9 cellular contexts compared by ENCODE assay signal in the genomic region with DNA sequence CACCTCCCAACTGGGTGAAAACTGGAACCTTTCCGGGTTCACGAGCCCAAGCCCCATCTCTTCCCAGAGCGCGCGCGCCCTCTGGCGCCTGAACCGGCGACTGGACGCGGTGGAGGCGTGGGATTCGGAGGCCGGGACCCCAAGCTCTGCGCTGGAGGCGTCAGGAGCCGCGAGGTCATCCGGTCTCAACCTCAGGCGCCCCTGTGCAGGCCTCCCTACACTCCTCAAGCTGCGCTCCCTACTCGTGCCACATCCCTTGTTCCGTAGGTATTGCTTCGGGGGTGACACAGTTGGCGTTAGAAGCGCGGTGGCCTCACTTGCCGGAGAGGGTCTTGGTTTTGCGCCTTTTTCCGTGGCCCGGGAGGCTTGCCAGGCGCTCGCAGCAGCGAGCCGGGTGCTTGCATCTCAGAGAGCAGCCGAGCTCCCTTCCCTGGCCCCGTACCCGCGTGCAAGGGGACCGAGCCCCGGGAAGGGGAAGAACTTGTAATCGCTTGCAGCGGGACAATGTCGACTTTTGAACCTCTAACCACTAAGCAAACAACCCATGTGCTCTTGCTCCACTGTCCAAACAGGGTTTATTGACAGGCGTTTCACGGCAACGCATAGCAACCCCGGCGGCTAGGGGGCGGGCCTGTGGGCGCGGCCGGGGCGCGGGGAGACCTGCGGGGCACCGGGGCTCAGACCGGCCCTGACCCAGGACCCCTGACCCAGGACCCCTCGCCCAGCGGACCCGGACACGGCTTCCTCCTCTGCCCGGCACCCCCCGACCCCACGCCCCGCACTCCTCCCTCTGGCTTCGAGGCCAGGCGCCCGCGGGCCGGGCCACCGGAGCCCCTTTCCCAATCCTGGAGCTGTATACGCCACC. TPM values are rescaled to one million over a fixed set of nuclear protein-coding genes. Genes with fewer than 3 reads are reported as not detected.
DNase-seq lines count a peak whose midpoint lies in the region; ATAC-seq and TF ChIP-seq lines count a peak whose summit lies in the region.
"Had no signal": no experiment of that assay in that cellular context is flagged by ENCODE, and none has a peak within 500 bp of the region (broad histone marks: within the 10 kb centered on the region; RNA-seq: fewer than 3 reads in every experiment).

No MANE protein-coding gene starts in this region.

- peaks cover 12% of the 10 kb centered on the region for H3K4me1 Mint-ChIP-seq in brain

- no peaks in the 10 kb centered on the region for H3K36me3 ChIP-seq in kidney epithelial cell (ENCODE audit: control insufficient read depth, insufficient read depth, low read length)
- no peaks in the 10 kb centered on the region for H3K36me3 ChIP-seq in stomach smooth muscle (ENCODE audit: control insufficient read depth in 2 of 2, insufficient read depth in 2 of 2, low read length in 2 of 2)

- H3K27me3 ChIP-seq in kidney epithelial cell (ENCODE audit: control insufficient read depth, insufficient read depth, low read length) (peaks cover 70% of the 10 kb centered on the region), stomach smooth muscle (ENCODE audit: control insufficient read depth in 1 of 2, insufficient read depth in 2 of 2, low read length in 2 of 2) (peaks cover 53 to 66% of the 10 kb centered on the region in 2 donors)

- peaks cover 15% of the 10 kb centered on the region for H3K4me1 ChIP-seq in stomach smooth muscle (ENCODE audit: control insufficient read depth, insufficient read depth, low read length)
- H3K4me1 ChIP-seq: parathyroid adenoma had no signal

- no peak overlapping the region for H3K27ac ChIP-seq in stomach smooth muscle (ENCODE audit: low read length)
- H3K27ac ChIP-seq: parathyroid adenoma had no signal

- in situ Hi-C loops in GM13977 (cut with MboI; ENCODE audit: low pct_unique_long_range_greater_than_20kb, low sequenced_read_pairs, unreplicated experiment): no loop called here

- H3K27ac Mint-ChIP-seq in brain: no peak overlapping the region

- peak overlapping the region; percentile 4 for H3K4me3 ChIP-seq in AG09309 (ENCODE audit: control insufficient read depth, low read depth, low read length)
- no peak overlapping the region for H3K4me3 ChIP-seq in kidney epithelial cell (ENCODE audit: low read depth, low read length)
- H3K4me3 ChIP-seq in stomach smooth muscle (ENCODE audit: low read length in 2 of 2): peak overlapping the region; percentile 53 to 58

- peak; percentile 47 for TF ChIP-seq CTCF in AG09309 (IDR thresholded peaks at IDR 0.05; ENCODE audit: control insufficient read depth, insufficient read depth, low read depth, low read length, missing control alignments)
- peak; percentile 66 for TF ChIP-seq CTCF in GM13977 (IDR thresholded peaks at IDR 0.05; ENCODE audit: extremely low read depth, insufficient read depth, missing control alignments)
- TF ChIP-seq CTCF in brain (conservative IDR thresholded peaks at IDR 0.05): peak; percentile 30 to 68
- peak; percentile 38 for TF ChIP-seq CTCF in kidney epithelial cell (IDR thresholded peaks at IDR 0.05; ENCODE audit: insufficient read depth, low read length, poor library complexity, severe bottlenecking)

- no peaks in the 10 kb centered on the region for H3K9me3 ChIP-seq in stomach smooth muscle (ENCODE audit: control insufficient read depth in 2 of 2, low read length in 2 of 2)

- no peak overlapping the region for H3K9ac ChIP-seq in stomach smooth muscle (ENCODE audit: low read length in 2 of 2)
- H3K9ac ChIP-seq: parathyroid adenoma had no signal

- peak overlapping the region; percentile 44 to 71 (median 55) for H3K4me3 Mint-ChIP-seq in brain

- H3K27me3 Mint-ChIP-seq in brain: peaks cover 100% of the 10 kb centered on the region

- H3K36me3 Mint-ChIP-seq in brain: no peaks in the 10 kb centered on the region

- no peak for DNase-seq in AG09309 (ENCODE audit: low read depth)
- peak; percentile 75 for DNase-seq in GM13977 (ENCODE audit: low spot score)
- DNase-seq in NCI-H526 treated with DMSO at 0.1 percent for 48 hours (lab: John Stamatoyannopoulos, UW): peak; percentile 85
- no peak for DNase-seq in kidney epithelial cell (ENCODE audit: low read depth)
- no peak for DNase-seq in T1000 (lab: John Stamatoyannopoulos, UW)

- peaks cover 0 to 5% (median 0%) of the 10 kb centered on the region in 5 experiments for H3K9me3 Mint-ChIP-seq in brain

- no peak for ATAC-seq in GM21360 (IDR thresholded peaks at IDR 0.05; ENCODE audit: unreplicated experiment)

RNA-seq across cellular contexts. Expression of a gene that starts 8.5 kb away (rescaled TPM):
- not detected for polyA plus RNA-seq in brain (ENCODE audit: insufficient read depth, low read depth, low replicate concordance)
- not detected in 2 replicates for total RNA-seq in kidney epithelial cell

RNA-seq across cellular contexts. Expression of a gene that starts 27.9 kb away (rescaled TPM):
- polyA plus RNA-seq in brain (ENCODE audit: insufficient read depth, low read depth, low replicate concordance): not detected
- total RNA-seq in kidney epithelial cell: not detected in 2 replicates

RNA-seq across cellular contexts. Expression of a gene that starts 40.8 kb away (rescaled TPM):
- not detected for polyA plus RNA-seq in brain (ENCODE audit: insufficient read depth, low read depth, low replicate concordance)
- total RNA-seq in kidney epithelial cell: not detected in 2 replicates

Comparison
In these comparisons a context has a peak if more than half of its experiments do, and no peak if none do; other contexts are left out.
1. DNase-seq: peak in GM13977 (single experiment) and NCI-H526 treated with DMSO at 0.1 percent for 48 hours (single experiment); none in AG09309 (single experiment), kidney epithelial cell (single experiment) and T1000 (single experiment).
2. Peak in every context shown above with its lines, with median percentiles within 50 percentile points of each other: CTCF ChIP-seq.